In the genomic region with DNA sequence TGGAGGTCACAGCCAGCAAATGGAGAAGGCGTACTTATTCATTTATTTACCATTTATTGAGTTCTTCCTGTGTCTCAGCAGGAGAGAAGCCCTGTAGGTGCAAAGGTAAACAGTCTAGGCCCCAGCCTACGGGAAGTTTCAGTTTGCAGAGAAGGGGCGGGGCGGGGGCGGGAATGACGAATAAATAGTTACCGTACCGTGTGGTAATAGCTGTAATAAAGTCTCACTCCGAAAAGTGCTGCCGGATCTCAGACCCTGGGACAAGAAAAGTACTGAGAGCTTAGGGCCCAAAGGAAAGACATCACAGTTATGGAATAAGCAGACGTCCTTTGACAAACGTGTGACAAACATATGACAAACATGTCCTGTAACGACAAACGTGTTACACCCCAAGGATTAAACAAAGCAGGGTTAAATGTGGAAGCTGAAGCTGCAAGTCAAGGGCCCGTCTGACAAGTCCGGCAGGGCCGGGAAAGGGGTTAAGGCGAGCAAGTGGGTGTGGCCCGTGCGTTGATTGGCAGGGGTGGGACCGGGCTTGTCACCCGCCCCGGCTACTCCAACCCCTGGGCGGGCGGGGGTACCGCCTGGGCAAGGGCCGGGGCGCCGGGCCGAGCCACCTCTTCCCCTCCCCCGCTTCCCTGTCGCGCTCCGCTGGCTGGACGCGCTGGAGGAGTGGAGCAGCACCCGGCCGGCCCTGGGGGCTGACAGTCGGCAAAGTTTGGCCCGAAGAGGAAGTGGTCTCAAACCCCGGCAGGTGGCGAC, we compare ENCODE assay signal across 1 cellular context.
TF ChIP-seq lines count a peak whose summit lies in the region.

A gene with protein sequence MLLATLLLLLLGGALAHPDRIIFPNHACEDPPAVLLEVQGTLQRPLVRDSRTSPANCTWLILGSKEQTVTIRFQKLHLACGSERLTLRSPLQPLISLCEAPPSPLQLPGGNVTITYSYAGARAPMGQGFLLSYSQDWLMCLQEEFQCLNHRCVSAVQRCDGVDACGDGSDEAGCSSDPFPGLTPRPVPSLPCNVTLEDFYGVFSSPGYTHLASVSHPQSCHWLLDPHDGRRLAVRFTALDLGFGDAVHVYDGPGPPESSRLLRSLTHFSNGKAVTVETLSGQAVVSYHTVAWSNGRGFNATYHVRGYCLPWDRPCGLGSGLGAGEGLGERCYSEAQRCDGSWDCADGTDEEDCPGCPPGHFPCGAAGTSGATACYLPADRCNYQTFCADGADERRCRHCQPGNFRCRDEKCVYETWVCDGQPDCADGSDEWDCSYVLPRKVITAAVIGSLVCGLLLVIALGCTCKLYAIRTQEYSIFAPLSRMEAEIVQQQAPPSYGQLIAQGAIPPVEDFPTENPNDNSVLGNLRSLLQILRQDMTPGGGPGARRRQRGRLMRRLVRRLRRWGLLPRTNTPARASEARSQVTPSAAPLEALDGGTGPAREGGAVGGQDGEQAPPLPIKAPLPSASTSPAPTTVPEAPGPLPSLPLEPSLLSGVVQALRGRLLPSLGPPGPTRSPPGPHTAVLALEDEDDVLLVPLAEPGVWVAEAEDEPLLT (plus strand): TSS at position 541 of the 762 bp plus-strand sequence. CDS start 564 bp downstream, outside the sequence.

TF ChIP-seq in HepG2, 621 proteins besides CTCF, POLR2A, EP300 and RAD21 (continued from another document and continues in another):
- peak; percentile 45 for TF ChIP-seq FOXJ3 (CRISPR knock-in tag; IDR thresholded peaks at IDR 0.05; ENCODE audit: borderline replicate concordance)
- TF ChIP-seq TBL1XR1 (IDR thresholded peaks at IDR 0.05; ENCODE audit: borderline replicate concordance, low read length, partially characterized antibody), result peak; percentile 19
- TF ChIP-seq, protein P1, sequence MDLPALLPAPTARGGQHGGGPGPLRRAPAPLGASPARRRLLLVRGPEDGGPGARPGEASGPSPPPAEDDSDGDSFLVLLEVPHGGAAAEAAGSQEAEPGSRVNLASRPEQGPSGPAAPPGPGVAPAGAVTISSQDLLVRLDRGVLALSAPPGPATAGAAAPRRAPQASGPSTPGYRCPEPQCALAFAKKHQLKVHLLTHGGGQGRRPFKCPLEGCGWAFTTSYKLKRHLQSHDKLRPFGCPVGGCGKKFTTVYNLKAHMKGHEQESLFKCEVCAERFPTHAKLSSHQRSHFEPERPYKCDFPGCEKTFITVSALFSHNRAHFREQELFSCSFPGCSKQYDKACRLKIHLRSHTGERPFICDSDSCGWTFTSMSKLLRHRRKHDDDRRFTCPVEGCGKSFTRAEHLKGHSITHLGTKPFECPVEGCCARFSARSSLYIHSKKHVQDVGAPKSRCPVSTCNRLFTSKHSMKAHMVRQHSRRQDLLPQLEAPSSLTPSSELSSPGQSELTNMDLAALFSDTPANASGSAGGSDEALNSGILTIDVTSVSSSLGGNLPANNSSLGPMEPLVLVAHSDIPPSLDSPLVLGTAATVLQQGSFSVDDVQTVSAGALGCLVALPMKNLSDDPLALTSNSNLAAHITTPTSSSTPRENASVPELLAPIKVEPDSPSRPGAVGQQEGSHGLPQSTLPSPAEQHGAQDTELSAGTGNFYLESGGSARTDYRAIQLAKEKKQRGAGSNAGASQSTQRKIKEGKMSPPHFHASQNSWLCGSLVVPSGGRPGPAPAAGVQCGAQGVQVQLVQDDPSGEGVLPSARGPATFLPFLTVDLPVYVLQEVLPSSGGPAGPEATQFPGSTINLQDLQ (CRISPR knock-in tag; IDR thresholded peaks at IDR 0.05), result no peak; the same call in 1 of the 2 replicates
- TF ChIP-seq ZNF317 (CRISPR knock-in tag; IDR thresholded peaks at IDR 0.05), result peak; percentile 88; the same call in 1 of the 2 replicates
- no peak for TF ChIP-seq ZKSCAN1 (IDR thresholded peaks at IDR 0.05; ENCODE audit: low read length)
- TF ChIP-seq AGO2 (optimal IDR thresholded peaks at IDR 0.05; ENCODE audit: low read depth, low read length), result no peak
- TF ChIP-seq MLLT10 (CRISPR knock-in tag; IDR thresholded peaks at IDR 0.05), result no peak
- no peak for TF ChIP-seq ZNF672 (CRISPR knock-in tag; IDR thresholded peaks at IDR 0.05)
- peak; percentile 32; the same call in 1 of the 2 replicates for TF ChIP-seq ZNF138 (CRISPR knock-in tag; IDR thresholded peaks at IDR 0.05; ENCODE audit: low read depth)
- peak; percentile 86; the same call in 1 of the 2 replicates for TF ChIP-seq CHD4 (IDR thresholded peaks at IDR 0.05; ENCODE audit: borderline replicate concordance, low read length)
- peak; percentile 86 for TF ChIP-seq ZNF878 (CRISPR knock-in tag; IDR thresholded peaks at IDR 0.05)
- TF ChIP-seq, protein P2, sequence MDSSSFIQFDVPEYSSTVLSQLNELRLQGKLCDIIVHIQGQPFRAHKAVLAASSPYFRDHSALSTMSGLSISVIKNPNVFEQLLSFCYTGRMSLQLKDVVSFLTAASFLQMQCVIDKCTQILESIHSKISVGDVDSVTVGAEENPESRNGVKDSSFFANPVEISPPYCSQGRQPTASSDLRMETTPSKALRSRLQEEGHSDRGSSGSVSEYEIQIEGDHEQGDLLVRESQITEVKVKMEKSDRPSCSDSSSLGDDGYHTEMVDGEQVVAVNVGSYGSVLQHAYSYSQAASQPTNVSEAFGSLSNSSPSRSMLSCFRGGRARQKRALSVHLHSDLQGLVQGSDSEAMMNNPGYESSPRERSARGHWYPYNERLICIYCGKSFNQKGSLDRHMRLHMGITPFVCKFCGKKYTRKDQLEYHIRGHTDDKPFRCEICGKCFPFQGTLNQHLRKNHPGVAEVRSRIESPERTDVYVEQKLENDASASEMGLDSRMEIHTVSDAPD (CRISPR knock-in tag; IDR thresholded peaks at IDR 0.05), result 0 out of 2 replicates have a peak, but pooled peaks have one; percentile 6
- TF ChIP-seq SIN3A (IDR thresholded peaks at IDR 0.05; ENCODE audit: borderline replicate concordance, low read depth, low read length), result peak; percentile 81; the same call in 1 of the 2 replicates
- TF ChIP-seq, protein P3, sequence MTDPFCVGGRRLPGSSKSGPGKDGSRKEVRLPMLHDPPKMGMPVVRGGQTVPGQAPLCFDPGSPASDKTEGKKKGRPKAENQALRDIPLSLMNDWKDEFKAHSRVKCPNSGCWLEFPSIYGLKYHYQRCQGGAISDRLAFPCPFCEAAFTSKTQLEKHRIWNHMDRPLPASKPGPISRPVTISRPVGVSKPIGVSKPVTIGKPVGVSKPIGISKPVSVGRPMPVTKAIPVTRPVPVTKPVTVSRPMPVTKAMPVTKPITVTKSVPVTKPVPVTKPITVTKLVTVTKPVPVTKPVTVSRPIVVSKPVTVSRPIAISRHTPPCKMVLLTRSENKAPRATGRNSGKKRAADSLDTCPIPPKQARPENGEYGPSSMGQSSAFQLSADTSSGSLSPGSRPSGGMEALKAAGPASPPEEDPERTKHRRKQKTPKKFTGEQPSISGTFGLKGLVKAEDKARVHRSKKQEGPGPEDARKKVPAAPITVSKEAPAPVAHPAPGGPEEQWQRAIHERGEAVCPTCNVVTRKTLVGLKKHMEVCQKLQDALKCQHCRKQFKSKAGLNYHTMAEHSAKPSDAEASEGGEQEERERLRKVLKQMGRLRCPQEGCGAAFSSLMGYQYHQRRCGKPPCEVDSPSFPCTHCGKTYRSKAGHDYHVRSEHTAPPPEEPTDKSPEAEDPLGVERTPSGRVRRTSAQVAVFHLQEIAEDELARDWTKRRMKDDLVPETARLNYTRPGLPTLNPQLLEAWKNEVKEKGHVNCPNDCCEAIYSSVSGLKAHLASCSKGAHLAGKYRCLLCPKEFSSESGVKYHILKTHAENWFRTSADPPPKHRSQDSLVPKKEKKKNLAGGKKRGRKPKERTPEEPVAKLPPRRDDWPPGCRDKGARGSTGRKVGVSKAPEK (CRISPR knock-in tag; IDR thresholded peaks at IDR 0.05; ENCODE audit: borderline replicate concordance), result peak; percentile 64
- peak; percentile 93; the same call in 1 of the 2 replicates for TF ChIP-seq WIZ (CRISPR knock-in tag; IDR thresholded peaks at IDR 0.05)
- peak; percentile 23; the same call in 1 of the 2 replicates for TF ChIP-seq ZNF709 (CRISPR knock-in tag; IDR thresholded peaks at IDR 0.05)
- TF ChIP-seq RXRB (CRISPR knock-in tag; IDR thresholded peaks at IDR 0.05; ENCODE audit: borderline replicate concordance), result peak; percentile 81
- peak; percentile 63 for TF ChIP-seq ZNF441 (CRISPR knock-in tag; IDR thresholded peaks at IDR 0.05; ENCODE audit: borderline replicate concordance)
- peak; percentile 99 for TF ChIP-seq KDM5B (CRISPR knock-in tag; IDR thresholded peaks at IDR 0.05; ENCODE audit: borderline replicate concordance)
- no peak for TF ChIP-seq JUNB (CRISPR knock-in tag; IDR thresholded peaks at IDR 0.05; ENCODE audit: borderline replicate concordance)
- TF ChIP-seq NFE2L1 (CRISPR knock-in tag; IDR thresholded peaks at IDR 0.05; ENCODE audit: borderline replicate concordance), result no peak; the same call in 1 of the 2 replicates
- TF ChIP-seq, protein P4, sequence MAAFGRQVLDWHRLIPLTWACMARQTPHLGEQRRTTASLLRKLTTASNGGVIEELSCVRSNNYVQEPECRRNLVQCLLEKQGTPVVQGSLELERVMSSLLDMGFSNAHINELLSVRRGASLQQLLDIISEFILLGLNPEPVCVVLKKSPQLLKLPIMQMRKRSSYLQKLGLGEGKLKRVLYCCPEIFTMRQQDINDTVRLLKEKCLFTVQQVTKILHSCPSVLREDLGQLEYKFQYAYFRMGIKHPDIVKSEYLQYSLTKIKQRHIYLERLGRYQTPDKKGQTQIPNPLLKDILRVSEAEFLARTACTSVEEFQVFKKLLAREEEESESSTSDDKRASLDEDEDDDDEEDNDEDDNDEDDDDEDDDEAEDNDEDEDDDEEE (CRISPR knock-in tag; IDR thresholded peaks at IDR 0.05), result peak; percentile 70; the same call in 1 of the 2 replicates
- TF ChIP-seq, protein P5, sequence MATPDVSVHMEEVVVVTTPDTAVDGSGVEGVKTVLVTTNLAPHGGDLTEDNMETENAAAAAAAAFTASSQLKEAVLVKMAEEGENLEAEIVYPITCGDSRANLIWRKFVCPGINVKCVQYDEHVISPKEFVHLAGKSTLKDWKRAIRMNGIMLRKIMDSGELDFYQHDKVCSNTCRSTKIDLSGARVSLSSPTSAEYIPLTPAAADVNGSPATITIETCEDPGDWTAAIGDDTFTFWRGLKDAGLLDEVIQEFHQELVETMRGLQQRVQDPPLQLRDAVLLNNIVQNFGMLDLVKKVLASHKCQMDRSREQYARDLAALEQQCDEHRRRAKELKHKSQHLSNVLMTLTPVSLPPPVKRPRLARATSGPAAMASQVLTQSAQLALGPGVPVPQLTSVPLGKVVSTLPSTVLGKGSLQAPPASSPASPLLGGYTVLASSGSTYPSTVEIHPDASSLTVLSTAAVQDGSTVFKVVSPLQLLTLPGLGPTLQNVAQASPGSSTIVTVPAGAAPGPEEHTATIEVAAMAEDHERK (CRISPR knock-in tag; IDR thresholded peaks at IDR 0.05; ENCODE audit: low read depth), result no peak
- TF ChIP-seq ZNF772 (CRISPR knock-in tag; IDR thresholded peaks at IDR 0.05), result peak; percentile 57
- TF ChIP-seq ZC3H4 (CRISPR knock-in tag; IDR thresholded peaks at IDR 0.05; ENCODE audit: borderline replicate concordance), result 0 out of 2 replicates have a peak, but pooled peaks have one; percentile 7
- TF ChIP-seq XRCC5 (optimal IDR thresholded peaks at IDR 0.05; ENCODE audit: low read length), result peak; percentile 77
- peak; percentile 98 for TF ChIP-seq ZNF670 (CRISPR knock-in tag; IDR thresholded peaks at IDR 0.05; ENCODE audit: borderline replicate concordance)
- TF ChIP-seq, protein P6, sequence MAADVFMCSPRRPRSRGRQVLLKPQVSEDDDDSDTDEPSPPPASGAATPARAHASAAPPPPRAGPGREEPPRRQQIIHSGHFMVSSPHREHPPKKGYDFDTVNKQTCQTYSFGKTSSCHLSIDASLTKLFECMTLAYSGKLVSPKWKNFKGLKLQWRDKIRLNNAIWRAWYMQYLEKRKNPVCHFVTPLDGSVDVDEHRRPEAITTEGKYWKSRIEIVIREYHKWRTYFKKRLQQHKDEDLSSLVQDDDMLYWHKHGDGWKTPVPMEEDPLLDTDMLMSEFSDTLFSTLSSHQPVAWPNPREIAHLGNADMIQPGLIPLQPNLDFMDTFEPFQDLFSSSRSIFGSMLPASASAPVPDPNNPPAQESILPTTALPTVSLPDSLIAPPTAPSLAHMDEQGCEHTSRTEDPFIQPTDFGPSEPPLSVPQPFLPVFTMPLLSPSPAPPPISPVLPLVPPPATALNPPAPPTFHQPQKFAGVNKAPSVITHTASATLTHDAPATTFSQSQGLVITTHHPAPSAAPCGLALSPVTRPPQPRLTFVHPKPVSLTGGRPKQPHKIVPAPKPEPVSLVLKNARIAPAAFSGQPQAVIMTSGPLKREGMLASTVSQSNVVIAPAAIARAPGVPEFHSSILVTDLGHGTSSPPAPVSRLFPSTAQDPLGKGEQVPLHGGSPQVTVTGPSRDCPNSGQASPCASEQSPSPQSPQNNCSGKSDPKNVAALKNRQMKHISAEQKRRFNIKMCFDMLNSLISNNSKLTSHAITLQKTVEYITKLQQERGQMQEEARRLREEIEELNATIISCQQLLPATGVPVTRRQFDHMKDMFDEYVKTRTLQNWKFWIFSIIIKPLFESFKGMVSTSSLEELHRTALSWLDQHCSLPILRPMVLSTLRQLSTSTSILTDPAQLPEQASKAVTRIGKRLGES (CRISPR knock-in tag; IDR thresholded peaks at IDR 0.05; ENCODE audit: borderline replicate concordance), result no peak
- TF ChIP-seq HNRNPUL1 (IDR thresholded peaks at IDR 0.05; ENCODE audit: low read depth, low read length), result no peak; the same call in none of the 2 replicates
- TF ChIP-seq MED8 (CRISPR knock-in tag; IDR thresholded peaks at IDR 0.05; ENCODE audit: insufficient replicate concordance), result peak; percentile 88
- peak; percentile 84 for TF ChIP-seq AKAP8 (CRISPR knock-in tag; IDR thresholded peaks at IDR 0.05)
- peak; percentile 65 for TF ChIP-seq ESRRA (CRISPR knock-in tag; IDR thresholded peaks at IDR 0.05; ENCODE audit: low read depth)
- TF ChIP-seq SALL2 (CRISPR knock-in tag; IDR thresholded peaks at IDR 0.05), result peak; percentile 81; the same call in 1 of the 2 replicates
- TF ChIP-seq HCFC1 (IDR thresholded peaks at IDR 0.05; ENCODE audit: low read depth, low read length), result peak; percentile 5; the same call in 1 of the 2 replicates
- no peak for TF ChIP-seq IKZF1 (IDR thresholded peaks at IDR 0.05)
